8 cellular contexts compared by ENCODE assay signal in the genomic region with DNA sequence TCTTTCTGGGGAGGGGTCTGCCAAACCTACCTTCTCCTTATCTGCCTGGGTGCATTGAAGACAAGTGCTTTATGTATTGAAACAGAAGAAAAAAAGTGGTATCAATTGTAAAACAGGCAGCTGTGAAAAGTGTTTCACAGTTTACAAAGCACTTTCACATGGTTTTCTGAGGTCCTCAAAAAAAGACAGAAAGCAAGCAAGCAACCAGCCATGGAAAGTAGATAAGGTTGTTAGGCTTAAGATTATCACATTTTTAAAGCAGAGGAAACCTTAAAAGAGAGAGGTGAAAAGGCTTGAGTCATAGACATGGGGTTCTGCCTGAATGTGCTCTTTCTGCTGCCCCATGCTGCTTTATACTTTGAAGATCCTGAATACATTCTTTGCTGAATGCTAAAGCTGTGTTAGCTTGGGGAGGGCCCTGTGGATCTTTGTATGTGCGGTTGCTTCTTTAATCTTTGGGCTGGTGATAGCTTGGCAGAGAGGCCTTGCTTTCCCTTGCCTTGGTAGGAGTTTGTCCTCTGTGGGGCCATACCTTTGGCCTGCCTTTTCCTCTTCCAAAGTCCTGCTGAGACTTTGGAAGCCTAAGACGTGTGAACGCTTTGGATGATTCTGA. TPM values are rescaled to one million over a fixed set of nuclear protein-coding genes. Genes with fewer than 3 reads are reported as not detected.
DNase-seq lines count a peak whose midpoint lies in the region; ATAC-seq and TF ChIP-seq lines count a peak whose summit lies in the region.

No MANE protein-coding gene starts in this region.

- H3K4me1 ChIP-seq in BE2C, result no peaks in the 10 kb centered on the region

- H3K27ac Mint-ChIP-seq in HFFc6, result peak overlapping the region; percentile 94
- peak overlapping the region; percentile 86 for H3K27ac Mint-ChIP-seq in activated CD4-positive, alpha-beta memory T cell treated with anti-CD3 and anti-CD28 coated beads, Interleukin-2, amount 10 ng/mL, durations not matched to agents 7 days and 5 days
- peak overlapping the region; percentile 82 for H3K27ac Mint-ChIP-seq in glutamatergic neuron (ENCODE audit: unreplicated experiment)
- H3K27ac Mint-ChIP-seq in stimulated activated naive B cell treated with anti-CD40 and anti-IgM and Interleukin-4, amounts not matched to agents 10 μg/mL and 1 μg/mL and 100 μg/mL, for 72 hours, result peak overlapping the region; percentile 97

- no peaks in the 10 kb centered on the region for H3K27me3 ChIP-seq in BE2C

- no peak overlapping the region for H3K4me3 ChIP-seq in BE2C (ENCODE audit: low read depth, low read length)

- peak overlapping the region; percentile 99 for H3K4me3 Mint-ChIP-seq in HFFc6
- peak overlapping the region; percentile 98 for H3K4me3 Mint-ChIP-seq in activated CD4-positive, alpha-beta memory T cell treated with anti-CD3 and anti-CD28 coated beads, Interleukin-2, amount 10 ng/mL, durations not matched to agents 7 days and 5 days
- peak overlapping the region; percentile 88 for H3K4me3 Mint-ChIP-seq in glutamatergic neuron (ENCODE audit: unreplicated experiment)
- H3K4me3 Mint-ChIP-seq in stimulated activated naive B cell treated with anti-CD40 and anti-IgM and Interleukin-4, amounts not matched to agents 10 μg/mL and 1 μg/mL and 100 μg/mL, for 72 hours, result peak overlapping the region; percentile 98 to 99

- DNase-seq in HFFc6, result no peak
- DNase-seq in activated CD4-positive, alpha-beta memory T cell treated with anti-CD3 and anti-CD28 coated beads, Interleukin-2, amount 10 ng/mL, durations not matched to agents 7 days and 5 days, result no peak
- no peak for DNase-seq in glutamatergic neuron
- DNase-seq in stimulated activated naive B cell treated with anti-CD40 and anti-IgM and Interleukin-4, amounts not matched to agents 10 μg/mL and 1 μg/mL and 100 μg/mL, for 72 hours, result no peak
- no peak for DNase-seq in D341Med (ENCODE audit: low spot score)
- no peak for DNase-seq in NCI-H1048 (lab: John Stamatoyannopoulos, UW)
- no peak for DNase-seq in BE2C

- CTCF ChIA-PET in activated CD4-positive, alpha-beta memory T cell treated with anti-CD3 and anti-CD28 coated beads, Interleukin-2, amount 10 ng/mL, durations not matched to agents 7 days and 5 days (lab: Charles Lee), result interaction anchor here (1.3 to 6.2 kb wide), 3 partner anchors 15 to 34 kb away, joined by 4 to 51 read pairs (median 4); no protein-coding TSS in a partner anchor

- H3K4me1 Mint-ChIP-seq in HFFc6 (ENCODE audit: low read depth), result peaks cover 69% of the 10 kb centered on the region
- H3K4me1 Mint-ChIP-seq in activated CD4-positive, alpha-beta memory T cell treated with anti-CD3 and anti-CD28 coated beads, Interleukin-2, amount 10 ng/mL, durations not matched to agents 7 days and 5 days, result peaks cover 58% of the 10 kb centered on the region
- peaks cover 29% of the 10 kb centered on the region for H3K4me1 Mint-ChIP-seq in glutamatergic neuron (ENCODE audit: low read depth, unreplicated experiment)
- peaks cover 50 to 70% of the 10 kb centered on the region in 2 donors for H3K4me1 Mint-ChIP-seq in stimulated activated naive B cell treated with anti-CD40 and anti-IgM and Interleukin-4, amounts not matched to agents 10 μg/mL and 1 μg/mL and 100 μg/mL, for 72 hours

- H3K27me3 Mint-ChIP-seq in HFFc6 (ENCODE audit: insufficient read depth) (peaks cover 10% of the 10 kb centered on the region), glutamatergic neuron (ENCODE audit: unreplicated experiment) (peaks cover 26% of the 10 kb centered on the region)
- H3K27me3 Mint-ChIP-seq in activated CD4-positive, alpha-beta memory T cell treated with anti-CD3 and anti-CD28 coated beads, Interleukin-2, amount 10 ng/mL, durations not matched to agents 7 days and 5 days, result peaks cover 15% of the 10 kb centered on the region
- no peaks in the 10 kb centered on the region for H3K27me3 Mint-ChIP-seq in stimulated activated naive B cell treated with anti-CD40 and anti-IgM and Interleukin-4, amounts not matched to agents 10 μg/mL and 1 μg/mL and 100 μg/mL, for 72 hours

- POLR2A ChIA-PET in activated CD4-positive, alpha-beta memory T cell treated with anti-CD3 and anti-CD28 coated beads, Interleukin-2, amount 10 ng/mL, durations not matched to agents 7 days and 5 days (lab: Charles Lee), result interaction anchor here (1.0 to 16.8 kb wide), 13 partner anchors 14 to 1763 kb away, joined by 3 to 489 read pairs (median 5); partner anchors contain the start of genes AAGAB and IQCH

- no peaks in the 10 kb centered on the region for H3K9me3 Mint-ChIP-seq in HFFc6
- no peaks in the 10 kb centered on the region for H3K9me3 Mint-ChIP-seq in activated CD4-positive, alpha-beta memory T cell treated with anti-CD3 and anti-CD28 coated beads, Interleukin-2, amount 10 ng/mL, durations not matched to agents 7 days and 5 days
- H3K9me3 Mint-ChIP-seq in glutamatergic neuron (ENCODE audit: unreplicated experiment), result peaks cover 16% of the 10 kb centered on the region
- no peaks in the 10 kb centered on the region for H3K9me3 Mint-ChIP-seq in stimulated activated naive B cell treated with anti-CD40 and anti-IgM and Interleukin-4, amounts not matched to agents 10 μg/mL and 1 μg/mL and 100 μg/mL, for 72 hours

- TF ChIP-seq CTCF in HFFc6 (IDR thresholded peaks at IDR 0.05), result no peak
- TF ChIP-seq CTCF in glutamatergic neuron (IDR thresholded peaks at IDR 0.05; ENCODE audit: partially characterized antibody, unreplicated experiment), result no peak
- TF ChIP-seq CTCF in BE2C (IDR thresholded peaks at IDR 0.05; ENCODE audit: low read depth, low read length), result no peak

- no peaks in the 10 kb centered on the region for H3K36me3 ChIP-seq in BE2C

- H3K36me3 Mint-ChIP-seq in HFFc6 (ENCODE audit: low read depth) (peaks cover 57% of the 10 kb centered on the region), glutamatergic neuron (ENCODE audit: unreplicated experiment) (peaks cover 8% of the 10 kb centered on the region)
- H3K36me3 Mint-ChIP-seq in activated CD4-positive, alpha-beta memory T cell treated with anti-CD3 and anti-CD28 coated beads, Interleukin-2, amount 10 ng/mL, durations not matched to agents 7 days and 5 days (ENCODE audit: low read depth), result peaks cover 61% of the 10 kb centered on the region
- peaks cover 22 to 35% of the 10 kb centered on the region in 2 donors for H3K36me3 Mint-ChIP-seq in stimulated activated naive B cell treated with anti-CD40 and anti-IgM and Interleukin-4, amounts not matched to agents 10 μg/mL and 1 μg/mL and 100 μg/mL, for 72 hours

- H3K9me3 ChIP-seq in BE2C, result no peaks in the 10 kb centered on the region

- ATAC-seq in stimulated activated naive B cell treated with anti-CD40 and anti-IgM and Interleukin-4, amounts not matched to agents 10 μg/mL and 1 μg/mL and 100 μg/mL, for 72 hours (replicated peaks), result no peak
- no peak for ATAC-seq in GM18520 (IDR thresholded peaks at IDR 0.05; ENCODE audit: unreplicated experiment)

RNA-seq across cellular contexts. Expression of gene SMAD3, which starts 2.6 kb away (rescaled TPM):
- total RNA-seq in HFFc6 (2021; fragmentation: NEBNext Ultra II Directional; extraction: Animal tissue kit (Norgen Biotek cat#: 25700)), result 100 to 1,000 TPM in 4 of 6 experiments, 10 to 100 TPM in 2; 54.3 to 132 (median 118) TPM
- total RNA-seq in activated CD4-positive, alpha-beta memory T cell treated with anti-CD3 and anti-CD28 coated beads, Interleukin-2, amount 10 ng/mL, durations not matched to agents 7 days and 5 days, result 100 to 1,000 TPM; 145 to 148 TPM
- 5.0 TPM for total RNA-seq in glutamatergic neuron (ENCODE audit: unreplicated experiment)
- 2.1 TPM for polyA plus RNA-seq in BE2C (2012; ENCODE audit: insufficient read depth, insufficient read length, low read depth)
